In genomic region chr4:8817813-8818062, GRCh38 we compare ENCODE assay signal across 29 cellular contexts. TPM values are rescaled to one million over a fixed set of nuclear protein-coding genes. Genes with fewer than 3 reads are reported as not detected.
DNase-seq lines count a peak whose midpoint lies in the region; ATAC-seq and TF ChIP-seq lines count a peak whose summit lies in the region.
"Had no signal": no experiment of that assay in that cellular context is flagged by ENCODE, and none has a peak within 500 bp of the region (broad histone marks: within the 10 kb centered on the region; RNA-seq: fewer than 3 reads in every experiment).

No MANE protein-coding gene starts in this region.

- H3K27me3 ChIP-seq in Karpas-422 (ENCODE audit: low read length) (no peaks in the 10 kb centered on the region), left lung (peaks cover 4 to 53% of the 10 kb centered on the region in 2 donors), testis (no peaks in the 10 kb centered on the region)
- H3K27me3 ChIP-seq: MG63, uterus had no signal

- H3K9ac ChIP-seq in Karpas-422 (ENCODE audit: low read length): peak overlapping the region; percentile 8; the same call in 1 of the 2 replicates
- H3K9ac ChIP-seq: neural progenitor cell had no signal

- TF ChIP-seq POLR2A in testis (IDR thresholded peaks at IDR 0.05): no peak

- peak overlapping the region; percentile 36; the same call in 1 of the 2 replicates for H3K27ac ChIP-seq in Karpas-422 (ENCODE audit: low read length)
- no peak overlapping the region for H3K27ac ChIP-seq in left lung
- no peak overlapping the region for H3K27ac ChIP-seq in testis
- H3K27ac ChIP-seq: dorsolateral prefrontal cortex, neural progenitor cell, uterus had no signal

- H3K36me3 ChIP-seq in Karpas-422 (ENCODE audit: insufficient read depth, low read length): no peaks in the 10 kb centered on the region
- H3K36me3 ChIP-seq in left lung: no peaks in the 10 kb centered on the region
- no peaks in the 10 kb centered on the region for H3K36me3 ChIP-seq in testis (ENCODE audit: low read depth, missing control alignments)
- H3K36me3 ChIP-seq: MG63, neural progenitor cell, uterus had no signal

- peak; percentile 12 for DNase-seq in activated CD8-positive, alpha-beta memory T cell treated with anti-CD3 and anti-CD28 coated beads, Interleukin-2, amount 50 U/mL, for 48 hours
- DNase-seq in activated CD8-positive, alpha-beta memory T cell treated with anti-CD3 and anti-CD28 coated beads, Interleukin-2, amount 10 ng/mL, durations not matched to agents 7 days and 5 days: no peak
- DNase-seq in Karpas-422 (no peak), left lung (peak; percentile 24 to 47), testis (peak; percentile 9), NCI-H524 treated with DMSO at 0.1 percent for 48 hours (lab: John Stamatoyannopoulos, UW) (no peak), SHP77 (lab: John Stamatoyannopoulos, UW) (no peak)
- DNase-seq: activated CD4-positive, alpha-beta T cell treated with anti-CD3 and anti-CD28 coated beads for 48 hours; activated naive CD8-positive, alpha-beta T cell treated with anti-CD3 and anti-CD28 coated beads for 36 hours; DND-41; glutamatergic neuron; MG63; NCI-H1436; NCI-H2107; NCI-H510A treated with DMSO at 0.1 percent for 48 hours; NK-92 treated with Interleukin-12 subunit alpha and Interleukin-12 subunit beta, amount 100 ng/mL, for 24 hours; substantia nigra; uterus had no signal

- H3K9me3 Mint-ChIP-seq in activated CD8-positive, alpha-beta memory T cell treated with anti-CD3 and anti-CD28 coated beads, Interleukin-2, amount 10 ng/mL, durations not matched to agents 7 days and 5 days (ENCODE audit: low read depth): no peaks in the 10 kb centered on the region
- H3K9me3 Mint-ChIP-seq: activated naive CD8-positive, alpha-beta T cell treated with anti-CD3 and anti-CD28 coated beads for 36 hours; activated T-helper 1 cell treated with anti-CD3 and anti-CD28 coated beads, Interleukin-12 subunit alpha, Interleukin-12 subunit beta, Interleukin-2, Interleukin-4 antibody, amounts not matched to agents 30 ng/mL and 10 ng/mL and 1 ng/mL, durations not matched to agents 14 hours and 24 hours and 36 hours; neural progenitor cell had no signal

- no peak for ATAC-seq in activated CD8-positive, alpha-beta memory T cell treated with anti-CD3 and anti-CD28 coated beads, Interleukin-2, amount 10 ng/mL, durations not matched to agents 7 days and 5 days
- no peak for ATAC-seq in left lung
- ATAC-seq in HG03097 (IDR thresholded peaks at IDR 0.05; ENCODE audit: low FRiP score, unreplicated experiment): no peak
- ATAC-seq: HCT116, Panc1, T-helper 17 cell had no signal

- H3K79me2 ChIP-seq in Karpas-422 (ENCODE audit: low read length): no peaks in the 10 kb centered on the region

- intact Hi-C loops in left lung (cut with DNase I) (no loop called here), testis (cut with DNase I; ENCODE audit: low total_unique reads) (no loop called here)

- no peaks in the 10 kb centered on the region for H3K4me1 Mint-ChIP-seq in activated CD8-positive, alpha-beta memory T cell treated with anti-CD3 and anti-CD28 coated beads, Interleukin-2, amount 10 ng/mL, durations not matched to agents 7 days and 5 days
- H3K4me1 Mint-ChIP-seq: activated naive CD8-positive, alpha-beta T cell treated with anti-CD3 and anti-CD28 coated beads for 36 hours; T-helper 17 cell had no signal

- no peaks in the 10 kb centered on the region for H3K27me3 Mint-ChIP-seq in activated CD8-positive, alpha-beta memory T cell treated with anti-CD3 and anti-CD28 coated beads, Interleukin-2, amount 10 ng/mL, durations not matched to agents 7 days and 5 days

- no peak overlapping the region for H3K4me3 Mint-ChIP-seq in activated CD8-positive, alpha-beta memory T cell treated with anti-CD3 and anti-CD28 coated beads, Interleukin-2, amount 10 ng/mL, durations not matched to agents 7 days and 5 days
- H3K4me3 Mint-ChIP-seq: activated naive CD8-positive, alpha-beta T cell treated with anti-CD3 and anti-CD28 coated beads for 36 hours; activated T-helper 1 cell treated with anti-CD3 and anti-CD28 coated beads, Interleukin-12 subunit alpha, Interleukin-12 subunit beta, Interleukin-2, Interleukin-4 antibody, amounts not matched to agents 30 ng/mL and 10 ng/mL and 1 ng/mL, durations not matched to agents 14 hours and 24 hours and 36 hours; neural progenitor cell; T-helper 17 cell had no signal

- H3K9me3 ChIP-seq in Karpas-422 (ENCODE audit: low read length) (no peaks in the 10 kb centered on the region), left lung (no peaks in the 10 kb centered on the region), testis (no peaks in the 10 kb centered on the region)
- H3K9me3 ChIP-seq: Caco-2, MG63, uterus had no signal

- WGBS in testis, 2 donors: 39 to 56% methylated on average over 4 to 5 of the region's 5 CpGs

- H3K36me3 Mint-ChIP-seq in activated CD8-positive, alpha-beta memory T cell treated with anti-CD3 and anti-CD28 coated beads, Interleukin-2, amount 10 ng/mL, durations not matched to agents 7 days and 5 days: no peaks in the 10 kb centered on the region
- H3K36me3 Mint-ChIP-seq: activated naive CD8-positive, alpha-beta T cell treated with anti-CD3 and anti-CD28 coated beads for 36 hours; neural progenitor cell had no signal

- H3K9me2 ChIP-seq in Karpas-422 (replicated peaks; ENCODE audit: insufficient read depth, low read length): no peaks in the 10 kb centered on the region

- H3K4me2 ChIP-seq in Karpas-422 (ENCODE audit: low read depth, low read length, poor library complexity, severe bottlenecking): peak overlapping the region; percentile 54
- H3K4me2 ChIP-seq: neural progenitor cell had no signal

- TF ChIP-seq CTCF in left lung (IDR thresholded peaks at IDR 0.05): no peak
- TF ChIP-seq CTCF in testis (IDR thresholded peaks at IDR 0.05): no peak

- H3K4me3 ChIP-seq in Karpas-422 (ENCODE audit: low read length) (0 out of 2 replicates have a peak overlapping the region, but pooled peaks have one; percentile 4), left lung (no peak overlapping the region), testis (no peak overlapping the region)
- H3K4me3 ChIP-seq: dorsolateral prefrontal cortex, MG63, neural progenitor cell, uterus had no signal

- no peak overlapping the region for H2AFZ ChIP-seq in Karpas-422 (ENCODE audit: low read length)
- H2AFZ ChIP-seq: neural progenitor cell had no signal

- CTCF ChIA-PET in activated CD8-positive, alpha-beta memory T cell treated with anti-CD3 and anti-CD28 coated beads, Interleukin-2, amount 10 ng/mL, durations not matched to agents 7 days and 5 days (lab: Charles Lee): no interaction called here

- no peaks in the 10 kb centered on the region for H4K20me1 ChIP-seq in Karpas-422 (ENCODE audit: insufficient read depth, low read depth, low read length)

- H3K27ac Mint-ChIP-seq in activated CD8-positive, alpha-beta memory T cell treated with anti-CD3 and anti-CD28 coated beads, Interleukin-2, amount 10 ng/mL, durations not matched to agents 7 days and 5 days: no peak overlapping the region
- H3K27ac Mint-ChIP-seq: activated naive CD8-positive, alpha-beta T cell treated with anti-CD3 and anti-CD28 coated beads for 36 hours; activated T-helper 1 cell treated with anti-CD3 and anti-CD28 coated beads, Interleukin-12 subunit alpha, Interleukin-12 subunit beta, Interleukin-2, Interleukin-4 antibody, amounts not matched to agents 30 ng/mL and 10 ng/mL and 1 ng/mL, durations not matched to agents 14 hours and 24 hours and 36 hours; neural progenitor cell; T-helper 17 cell had no signal

- H3K4me1 ChIP-seq in Karpas-422 (ENCODE audit: low read length) (peaks cover 36% of the 10 kb centered on the region), left lung (no peaks in the 10 kb centered on the region), testis (no peaks in the 10 kb centered on the region)
- H3K4me1 ChIP-seq: Caco-2, neural progenitor cell, uterus had no signal

RNA-seq across cellular contexts. Expression of gene HMX1, which starts 53.9 kb away (rescaled TPM):
- total RNA-seq in activated CD8-positive, alpha-beta memory T cell treated with anti-CD3 and anti-CD28 coated beads, Interleukin-2, amount 10 ng/mL, durations not matched to agents 7 days and 5 days: not detected
- not detected in 2 replicates for total RNA-seq in Karpas-422 (2014; rRNA removed; shearing (Covaris generic); ENCODE audit: low replicate concordance)
- total RNA-seq in left lung (not detected), testis (1 to 10 TPM; 4.2 to 7.3 TPM)
- polyA plus RNA-seq in testis (ENCODE audit: insufficient read depth, low read depth, low replicate concordance): 0.65 TPM
- total RNA-seq: activated naive CD8-positive, alpha-beta T cell treated with anti-CD3 and anti-CD28 coated beads for 36 hours; activated T-helper 1 cell treated with anti-CD3 and anti-CD28 coated beads, Interleukin-12 subunit alpha, Interleukin-12 subunit beta, Interleukin-2, Interleukin-4 antibody, amounts not matched to agents 30 ng/mL and 10 ng/mL and 1 ng/mL, durations not matched to agents 14 hours and 24 hours and 36 hours; kidney; lung microvascular endothelial cell; T-helper 17 cell had no signal
- polyA plus RNA-seq: BJ had no signal

Comparison
In these comparisons a context has a peak if more than half of its experiments do, and no peak if none do; other contexts are left out.
1. DNase-seq: peak in activated CD8-positive, alpha-beta memory T cell treated with anti-CD3 and anti-CD28 coated beads, Interleukin-2, amount 50 U/mL, for 48 hours (single experiment), left lung (2 of 2) and testis (single experiment); none in activated CD8-positive, alpha-beta memory T cell treated with anti-CD3 and anti-CD28 coated beads, Interleukin-2, amount 10 ng/mL, durations not matched to agents 7 days and 5 days (single experiment), Karpas-422 (single experiment), NCI-H524 treated with DMSO at 0.1 percent for 48 hours (single experiment) and SHP77 (0 of 2).